18 cellular contexts compared by ENCODE assay signal in the genomic region with DNA sequence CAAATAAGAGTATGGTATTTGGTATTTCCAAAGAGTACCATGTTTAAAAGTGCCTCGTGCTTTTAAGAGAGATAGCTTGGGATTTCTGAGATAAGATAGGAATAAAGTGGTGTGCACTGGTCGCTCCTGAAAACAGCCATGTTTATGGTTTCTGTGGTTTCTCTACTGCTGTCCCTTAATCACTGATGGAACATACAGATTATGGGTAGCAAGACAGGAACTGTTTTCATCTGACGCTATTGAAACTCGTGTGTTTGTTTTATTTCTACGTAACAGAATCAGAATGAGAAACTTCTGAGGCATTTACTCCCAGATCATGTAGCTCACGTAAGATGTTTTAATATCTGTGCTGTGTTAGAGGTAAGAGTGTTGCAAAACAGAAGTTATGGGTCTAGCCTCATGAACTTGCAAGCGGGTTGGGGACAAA.
A peak's percentile ranks its signal among the peaks of the same experiment; 100 is the strongest.
DNase-seq lines count a peak whose midpoint lies in the region; ATAC-seq, FAIRE-seq and TF ChIP-seq lines count a peak whose summit lies in the region.
"Had no signal": no experiment of that assay in that cellular context is flagged by ENCODE, and none has a peak within 500 bp of the region (broad histone marks: within the 10 kb centered on the region; RNA-seq: fewer than 3 reads in every experiment).

No MANE protein-coding gene starts in this region.

- H3K36me3 ChIP-seq in K562 (ENCODE audit: control insufficient read depth, insufficient read depth, low read length) (peaks cover 36% of the 10 kb centered on the region; the same call in 2 of the 3 replicates), trophoblast cell (ENCODE audit: control insufficient read depth in 1 of 2, insufficient read depth in 2 of 2, low read length in 2 of 2) (peaks cover 30 to 40% of the 10 kb centered on the region in 2 experiments), colonic mucosa (peaks cover 12% of the 10 kb centered on the region), Peyer's patch (peaks cover 0 to 36% (median 0%) of the 10 kb centered on the region in 3 donors)

- in situ Hi-C loops in K562 (cut with MboI), result no loop called here

- H3K4me3 Mint-ChIP-seq in activated CD8-positive, alpha-beta T cell treated with anti-CD3 and anti-CD28 coated beads for 36 hours, result no peak overlapping the region
- H3K4me3 Mint-ChIP-seq in activated CD8-positive, alpha-beta T cell treated with anti-CD3 and anti-CD28 coated beads, Interleukin-2, amount 10 ng/mL, durations not matched to agents 7 days and 5 days, result no peak overlapping the region
- H3K4me3 Mint-ChIP-seq: naive thymus-derived CD8-positive, alpha-beta T cell; stimulated activated naive B cell treated with anti-CD40 and anti-IgM and Interleukin-4, amounts not matched to agents 10 μg/mL and 1 μg/mL and 100 μg/mL, for 72 hours had no signal

- intact Hi-C loops in activated CD8-positive, alpha-beta T cell treated with anti-CD3 and anti-CD28 coated beads for 36 hours (cut with micrococcal nuclease), result no loop called here
- intact Hi-C loops in K562 (cut with micrococcal nuclease) (loop anchor here (10.0 kb wide), 1 partner anchor 566 kb away; no protein-coding TSS in a partner anchor), colonic mucosa (cut with DNase I) (no loop called here)

- H4K8ac ChIP-seq in trophoblast cell (ENCODE audit: low read depth, low read length), result no peak overlapping the region

- TF ChIP-seq RAD21 in K562 (CRISPR knock-in tag; conservative IDR thresholded peaks at IDR 0.05 in 1 of 2, IDR thresholded peaks at IDR 0.05 in 1 of 2), result 0 out of 4 replicates have a peak, but pooled peaks of 1 of the 2 experiments have one; percentile 25

- TF ChIP-seq EP300 in K562 (IDR thresholded peaks at IDR 0.05; ENCODE audit: low read length), result no peak

- H3K14ac ChIP-seq in trophoblast cell (ENCODE audit: low read length), result no peak overlapping the region

- H3K4me1 ChIP-seq in K562 (replicated peaks in 1 of 2; ENCODE audit: control insufficient read depth in 2 of 2, insufficient read depth in 2 of 2, low read length in 2 of 2) (peaks cover 10 to 11% of the 10 kb centered on the region in 2 experiments; a peak in 4 of 5 replicates), trophoblast cell (ENCODE audit: control insufficient read depth in 1 of 2, insufficient read depth in 2 of 2, low read length in 2 of 2) (no peaks in the 10 kb centered on the region), colonic mucosa (no peaks in the 10 kb centered on the region), Peyer's patch (no peaks in the 10 kb centered on the region)
- H3K4me1 ChIP-seq: A549, adrenal gland had no signal

- no peak overlapping the region for H2BK120ac ChIP-seq in trophoblast cell (ENCODE audit: insufficient read depth, low read length, poor library complexity)

- H3K27me3 ChIP-seq in K562 (ENCODE audit: control insufficient read depth in 2 of 2, insufficient read depth in 2 of 2, low read length in 2 of 2), result no peaks in the 10 kb centered on the region
- no peaks in the 10 kb centered on the region for H3K27me3 ChIP-seq in trophoblast cell (ENCODE audit: insufficient read depth, low read length)
- H3K27me3 ChIP-seq in colonic mucosa, result no peaks in the 10 kb centered on the region
- H3K27me3 ChIP-seq in Peyer's patch, result no peaks in the 10 kb centered on the region
- H3K27me3 ChIP-seq: adrenal gland, upper lobe of left lung had no signal

- no peak overlapping the region for H2BK5ac ChIP-seq in trophoblast cell (ENCODE audit: low read depth, low read length, poor library complexity)

- H4K20me1 ChIP-seq in K562 (replicated peaks; ENCODE audit: control insufficient read depth, insufficient read depth, low read length), result no peaks in the 10 kb centered on the region

- no peak overlapping the region for H4K91ac ChIP-seq in trophoblast cell (ENCODE audit: low read depth, low read length)

- no peak overlapping the region for H3K18ac ChIP-seq in trophoblast cell (ENCODE audit: low read length)

- BruUV-seq in K562 (replicated peaks; lab: Mats Ljungman, UMichigan), result no TSS peak

- no peak overlapping the region for H3K4ac ChIP-seq in trophoblast cell (ENCODE audit: low read depth, low read length)

- H3K27ac ChIP-seq in K562 (ENCODE audit: extremely low read depth, low read depth, low read length) (no peak overlapping the region), trophoblast cell (ENCODE audit: low read depth, low read length) (no peak overlapping the region), colonic mucosa (no peak overlapping the region), Peyer's patch (no peak overlapping the region)
- H3K27ac ChIP-seq: A549, adrenal gland, upper lobe of left lung had no signal

- no peak overlapping the region for H2BK12ac ChIP-seq in trophoblast cell (ENCODE audit: low read length)

- ATAC-seq in activated CD8-positive, alpha-beta T cell treated with anti-CD3 and anti-CD28 coated beads for 36 hours, result peak; percentile 52
- ATAC-seq in activated CD8-positive, alpha-beta T cell treated with anti-CD3 and anti-CD28 coated beads, Interleukin-2, amount 10 ng/mL, durations not matched to agents 7 days and 5 days, result no peak
- ATAC-seq in K562 (peak; percentile 59), GM21529 (IDR thresholded peaks at IDR 0.05; ENCODE audit: unreplicated experiment) (no peak)
- ATAC-seq: A549; naive thymus-derived CD8-positive, alpha-beta T cell; stimulated activated naive B cell treated with anti-CD40 and anti-IgM and Interleukin-4, amounts not matched to agents 10 μg/mL and 1 μg/mL and 100 μg/mL, for 72 hours had no signal

- TF ChIP-seq POLR2A in K562 (conservative IDR thresholded peaks at IDR 0.05) (no peak), Peyer's patch (IDR thresholded peaks at IDR 0.05) (no peak)

- TF ChIP-seq CTCF in activated CD8-positive, alpha-beta T cell treated with anti-CD3 and anti-CD28 coated beads for 36 hours (IDR thresholded peaks at IDR 0.05), result no peak
- TF ChIP-seq CTCF in K562 (IDR thresholded peaks at IDR 0.05 in 2 of 3, conservative IDR thresholded peaks at IDR 0.05 in 1 of 3; ENCODE audit: insufficient read depth in 2 of 3, low read depth in 1 of 3, low read length in 3 of 3) (no peak), colonic mucosa (IDR thresholded peaks at IDR 0.05) (no peak), Peyer's patch (IDR thresholded peaks at IDR 0.05) (no peak)

- no peaks in the 10 kb centered on the region for H3K9me3 Mint-ChIP-seq in activated CD8-positive, alpha-beta T cell treated with anti-CD3 and anti-CD28 coated beads for 36 hours
- no peaks in the 10 kb centered on the region for H3K9me3 Mint-ChIP-seq in activated CD8-positive, alpha-beta T cell treated with anti-CD3 and anti-CD28 coated beads, Interleukin-2, amount 10 ng/mL, durations not matched to agents 7 days and 5 days (ENCODE audit: insufficient read depth)
- H3K9me3 Mint-ChIP-seq: naive thymus-derived CD8-positive, alpha-beta T cell had no signal

- peaks cover 6% of the 10 kb centered on the region for H3K4me1 Mint-ChIP-seq in activated CD8-positive, alpha-beta T cell treated with anti-CD3 and anti-CD28 coated beads for 36 hours (ENCODE audit: low read depth)
- H3K4me1 Mint-ChIP-seq in activated CD8-positive, alpha-beta T cell treated with anti-CD3 and anti-CD28 coated beads, Interleukin-2, amount 10 ng/mL, durations not matched to agents 7 days and 5 days (ENCODE audit: low read depth), result peaks cover 7% of the 10 kb centered on the region

- no peak overlapping the region for H3K23ac ChIP-seq in trophoblast cell (ENCODE audit: low read length)

- H3K9me1 ChIP-seq in K562 (ENCODE audit: control insufficient read depth, insufficient read depth, low read length), result no peaks in the 10 kb centered on the region

- FAIRE-seq in K562 (lab: Jason Lieb, UNC), result peak; percentile 74
- FAIRE-seq: A549 had no signal

- H4K12ac ChIP-seq in trophoblast cell (ENCODE audit: low read depth, low read length), result no peak overlapping the region

- peak overlapping the region; percentile 18 for H3K27ac Mint-ChIP-seq in activated CD8-positive, alpha-beta T cell treated with anti-CD3 and anti-CD28 coated beads for 36 hours
- H3K27ac Mint-ChIP-seq in activated CD8-positive, alpha-beta T cell treated with anti-CD3 and anti-CD28 coated beads, Interleukin-2, amount 10 ng/mL, durations not matched to agents 7 days and 5 days, result no peak overlapping the region
- H3K27ac Mint-ChIP-seq: stimulated activated naive B cell treated with anti-CD40 and anti-IgM and Interleukin-4, amounts not matched to agents 10 μg/mL and 1 μg/mL and 100 μg/mL, for 72 hours had no signal

- no peak for DNase-seq in activated CD8-positive, alpha-beta T cell treated with anti-CD3 and anti-CD28 coated beads for 36 hours
- DNase-seq in activated CD8-positive, alpha-beta T cell treated with anti-CD3 and anti-CD28 coated beads, Interleukin-2, amount 10 ng/mL, durations not matched to agents 7 days and 5 days, result no peak
- DNase-seq in SW480 (ENCODE audit: low spot score) (peak; percentile 27), K562 (ENCODE audit: extremely low read depth in 1 of 4, low spot score in 3 of 4) (peak in 2 of 4 experiments; percentile 32 to 39), trophoblast cell (peak; percentile 18 to 82), colonic mucosa (no peak), Peyer's patch (no peak)
- DNase-seq: adrenal gland; cerebellar nuclear complex; DND-41; naive thymus-derived CD8-positive, alpha-beta T cell; NCI-H2029; NCI-H510A; stimulated activated naive B cell treated with anti-CD40 and anti-IgM and Interleukin-4, amounts not matched to agents 10 μg/mL and 1 μg/mL and 100 μg/mL, for 72 hours; upper lobe of left lung had no signal

- H3K9ac ChIP-seq in K562 (ENCODE audit: insufficient read depth in 1 of 2, low read depth in 2 of 2, low read length in 2 of 2), result no peak overlapping the region
- no peak overlapping the region for H3K9ac ChIP-seq in trophoblast cell (ENCODE audit: low read length)
- H3K9ac ChIP-seq in colonic mucosa (ENCODE audit: low read depth in 2 of 2, low read length in 2 of 2), result no peak overlapping the region

- WGBS in K562 (ENCODE audit: insufficient coverage, low coverage, missing lambda C conversion rate), result 21% methylated on average over 7 of the region's 7 CpGs
- WGBS in trophoblast cell (ENCODE audit: extremely low coverage, insufficient coverage, insufficient read length), result no CpG with 5 or more reads among the region's 7 CpGs

- no peaks in the 10 kb centered on the region for H3K27me3 Mint-ChIP-seq in activated CD8-positive, alpha-beta T cell treated with anti-CD3 and anti-CD28 coated beads for 36 hours
- no peaks in the 10 kb centered on the region for H3K27me3 Mint-ChIP-seq in activated CD8-positive, alpha-beta T cell treated with anti-CD3 and anti-CD28 coated beads, Interleukin-2, amount 10 ng/mL, durations not matched to agents 7 days and 5 days (ENCODE audit: low read depth)
- H3K27me3 Mint-ChIP-seq: naive thymus-derived CD8-positive, alpha-beta T cell; stimulated activated naive B cell treated with anti-CD40 and anti-IgM and Interleukin-4, amounts not matched to agents 10 μg/mL and 1 μg/mL and 100 μg/mL, for 72 hours had no signal

- CTCF ChIA-PET in activated CD8-positive, alpha-beta T cell treated with anti-CD3 and anti-CD28 coated beads for 36 hours (lab: Charles Lee), result interaction anchor here (1.5 to 3.0 kb wide), 2 partner anchors 20 to 296 kb away, joined by 3 to 15 read pairs; no protein-coding TSS in a partner anchor
- CTCF ChIA-PET in activated CD8-positive, alpha-beta T cell treated with anti-CD3 and anti-CD28 coated beads, Interleukin-2, amount 10 ng/mL, durations not matched to agents 7 days and 5 days (lab: Charles Lee), result interaction anchor here (0.9 to 1.9 kb wide), 3 partner anchors 13 to 284 kb away, joined by 3 to 6 read pairs (median 3); no protein-coding TSS in a partner anchor
- CTCF ChIA-PET in K562 (lab: Yijun Ruan, JAX; ENCODE audit: low intra/inter-chr PET ratio), result no interaction called here

- no peak overlapping the region for H3K4me2 ChIP-seq in K562 (ENCODE audit: insufficient read depth, low read length)
- H3K4me2 ChIP-seq in trophoblast cell (ENCODE audit: low read length), result no peak overlapping the region
- H3K4me2 ChIP-seq: A549 had no signal

- H3K4me3 ChIP-seq in K562, result no peak overlapping the region
- H3K4me3 ChIP-seq in trophoblast cell (ENCODE audit: low read depth, low read length), result no peak overlapping the region
- H3K4me3 ChIP-seq in colonic mucosa, result no peak overlapping the region
- H3K4me3 ChIP-seq in Peyer's patch, result no peak overlapping the region
- H3K4me3 ChIP-seq: A549, adrenal gland, lung, upper lobe of left lung had no signal

- no peak overlapping the region for H2AK5ac ChIP-seq in trophoblast cell (ENCODE audit: low read length)

- POLR2A ChIA-PET in activated CD8-positive, alpha-beta T cell treated with anti-CD3 and anti-CD28 coated beads for 36 hours (lab: Charles Lee), result interaction anchor here (0.8 to 1.2 kb wide), 2 partner anchors 9 to 10 kb away, joined by 3 read pairs; no protein-coding TSS in a partner anchor
- POLR2A ChIA-PET in activated CD8-positive, alpha-beta T cell treated with anti-CD3 and anti-CD28 coated beads, Interleukin-2, amount 10 ng/mL, durations not matched to agents 7 days and 5 days (lab: Charles Lee), result interaction anchor here (0.6 kb wide), 1 partner anchor 128 kb away, joined by 3 read pairs; no protein-coding TSS in a partner anchor
- POLR2A ChIA-PET in K562 (lab: Yijun Ruan, JAX), result interaction anchor here (0.5 to 2.4 kb wide), 6 partner anchors 9 to 232 kb away, joined by 3 to 8 read pairs (median 4); no protein-coding TSS in a partner anchor

- H3K79me1 ChIP-seq in trophoblast cell (ENCODE audit: low read length), result no peaks in the 10 kb centered on the region

- H2AFZ ChIP-seq in K562 (ENCODE audit: low read depth, low read length), result no peak overlapping the region
- no peak overlapping the region for H2AFZ ChIP-seq in trophoblast cell (ENCODE audit: insufficient read depth, low read length, poor library complexity)

- H3K79me2 ChIP-seq in K562 (ENCODE audit: control insufficient read depth, insufficient read depth, low read length) (no peaks in the 10 kb centered on the region), trophoblast cell (ENCODE audit: control insufficient read depth, insufficient read depth, low read length, poor library complexity) (no peaks in the 10 kb centered on the region)

- no peaks in the 10 kb centered on the region for H3K9me3 ChIP-seq in K562 (replicated peaks; ENCODE audit: control insufficient read depth, insufficient read depth, low read depth, low read length)
- no peaks in the 10 kb centered on the region for H3K9me3 ChIP-seq in trophoblast cell (ENCODE audit: insufficient read depth, low read depth, low read length)
- H3K9me3 ChIP-seq in colonic mucosa, result no peaks in the 10 kb centered on the region
- no peaks in the 10 kb centered on the region for H3K9me3 ChIP-seq in Peyer's patch
- H3K9me3 ChIP-seq: A549, adrenal gland, upper lobe of left lung had no signal

- peaks cover 22% of the 10 kb centered on the region for H3K36me3 Mint-ChIP-seq in activated CD8-positive, alpha-beta T cell treated with anti-CD3 and anti-CD28 coated beads for 36 hours (ENCODE audit: low read depth)
- peaks cover 16% of the 10 kb centered on the region for H3K36me3 Mint-ChIP-seq in activated CD8-positive, alpha-beta T cell treated with anti-CD3 and anti-CD28 coated beads, Interleukin-2, amount 10 ng/mL, durations not matched to agents 7 days and 5 days (ENCODE audit: low read depth)

Comparison
In these comparisons a context has a peak if more than half of its experiments do, and no peak if none do; other contexts are left out.
1. ATAC-seq: peak in activated CD8-positive, alpha-beta T cell treated with anti-CD3 and anti-CD28 coated beads for 36 hours (single experiment) and K562 (single experiment); none in activated CD8-positive, alpha-beta T cell treated with anti-CD3 and anti-CD28 coated beads, Interleukin-2, amount 10 ng/mL, durations not matched to agents 7 days and 5 days (single experiment) and GM21529 (single experiment).
2. DNase-seq: peak in SW480 (single experiment) and trophoblast cell (2 of 2); none in activated CD8-positive, alpha-beta T cell treated with anti-CD3 and anti-CD28 coated beads for 36 hours (single experiment), activated CD8-positive, alpha-beta T cell treated with anti-CD3 and anti-CD28 coated beads, Interleukin-2, amount 10 ng/mL, durations not matched to agents 7 days and 5 days (single experiment), colonic mucosa (single experiment) and Peyer's patch (0 of 3).